ENCODE assay signal across 1 cellular context in genomic region chr1:16904560-16905111, GRCh38.
TF ChIP-seq lines count a peak whose summit lies in the region.

No MANE protein-coding gene starts in this region.

TF ChIP-seq in K562, 482 proteins besides CTCF, POLR2A, EP300 and RAD21 (continued from another document and continues in another):
- no peak for TF ChIP-seq RERE (CRISPR knock-in tag; IDR thresholded peaks at IDR 0.05; ENCODE audit: borderline replicate concordance)
- no peak for TF ChIP-seq PREB (CRISPR knock-in tag; IDR thresholded peaks at IDR 0.05)
- TF ChIP-seq ZFPM2 (CRISPR knock-in tag; IDR thresholded peaks at IDR 0.05), result no peak
- no peak for TF ChIP-seq ZNF830 (CRISPR knock-in tag; IDR thresholded peaks at IDR 0.05)
- TF ChIP-seq RFX7 (CRISPR knock-in tag; IDR thresholded peaks at IDR 0.05), result no peak
- peak; percentile 50; the same call in 1 of the 2 replicates for TF ChIP-seq ZNF740 (CRISPR knock-in tag; IDR thresholded peaks at IDR 0.05)
- no peak; a peak in 1 of 4 replicates for TF ChIP-seq ZNF740 (tag; IDR thresholded peaks at IDR 0.05)
- TF ChIP-seq, protein P1, sequence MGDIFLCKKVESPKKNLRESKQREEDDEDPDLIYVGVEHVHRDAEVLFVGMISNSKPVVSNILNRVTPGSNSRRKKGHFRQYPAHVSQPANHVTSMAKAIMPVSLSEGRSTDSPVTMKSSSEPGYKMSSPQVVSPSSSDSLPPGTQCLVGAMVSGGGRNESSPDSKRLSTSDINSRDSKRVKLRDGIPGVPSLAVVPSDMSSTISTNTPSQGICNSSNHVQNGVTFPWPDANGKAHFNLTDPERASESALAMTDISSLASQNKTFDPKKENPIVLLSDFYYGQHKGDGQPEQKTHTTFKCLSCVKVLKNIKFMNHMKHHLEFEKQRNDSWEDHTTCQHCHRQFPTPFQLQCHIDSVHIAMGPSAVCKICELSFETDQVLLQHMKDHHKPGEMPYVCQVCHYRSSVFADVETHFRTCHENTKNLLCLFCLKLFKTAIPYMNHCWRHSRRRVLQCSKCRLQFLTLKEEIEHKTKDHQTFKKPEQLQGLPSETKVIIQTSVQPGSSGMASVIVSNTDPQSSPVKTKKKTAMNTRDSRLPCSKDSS (IDR thresholded peaks at IDR 0.05; ENCODE audit: low read depth, partially characterized antibody), result no peak
- no peak for TF ChIP-seq MIER1 (IDR thresholded peaks at IDR 0.05; ENCODE audit: low read depth)
- TF ChIP-seq CTBP1 (IDR thresholded peaks at IDR 0.05; ENCODE audit: borderline replicate concordance), result no peak
- no peak for TF ChIP-seq HOMEZ (CRISPR knock-in tag; IDR thresholded peaks at IDR 0.05)
- no peak for TF ChIP-seq HNRNPL (IDR thresholded peaks at IDR 0.05; ENCODE audit: low read depth, low read length)
- TF ChIP-seq ZNF551 (CRISPR knock-in tag; IDR thresholded peaks at IDR 0.05), result no peak
- TF ChIP-seq ZNF253 (CRISPR knock-in tag; conservative IDR thresholded peaks at IDR 0.05), result no peak
- no peak for TF ChIP-seq ZNF347 (CRISPR knock-in tag; IDR thresholded peaks at IDR 0.05; ENCODE audit: low read depth)
- no peak for TF ChIP-seq BRD9 (IDR thresholded peaks at IDR 0.05; ENCODE audit: low read depth, partially characterized antibody)
- TF ChIP-seq ELF4 (CRISPR knock-in tag; IDR thresholded peaks at IDR 0.05), result no peak
- TF ChIP-seq TFE3 (CRISPR knock-in tag; IDR thresholded peaks at IDR 0.05), result no peak
- TF ChIP-seq FOXJ3 (CRISPR knock-in tag; IDR thresholded peaks at IDR 0.05), result no peak
- no peak for TF ChIP-seq CBX1 (IDR thresholded peaks at IDR 0.05; ENCODE audit: low read depth)
- TF ChIP-seq IFI16 (CRISPR knock-in tag; IDR thresholded peaks at IDR 0.05), result no peak
- peak; percentile 14 for TF ChIP-seq POLR2AphosphoS5 (IDR thresholded peaks at IDR 0.05; ENCODE audit: control insufficient read depth, insufficient read depth, low read depth, low read length)
- TF ChIP-seq HIVEP1 (CRISPR knock-in tag; IDR thresholded peaks at IDR 0.05), result no peak; the same call in 1 of the 2 replicates
- no peak for TF ChIP-seq NFIC (IDR thresholded peaks at IDR 0.05)
- TF ChIP-seq SMARCC2 (IDR thresholded peaks at IDR 0.05; ENCODE audit: low read depth), result no peak
- peak; percentile 66; the same call in 1 of the 2 replicates for TF ChIP-seq PHF8 (IDR thresholded peaks at IDR 0.05; ENCODE audit: borderline replicate concordance, low read length)
- no peak for TF ChIP-seq ZKSCAN8 (CRISPR knock-in tag; IDR thresholded peaks at IDR 0.05)
- TF ChIP-seq ZKSCAN3 (CRISPR knock-in tag; IDR thresholded peaks at IDR 0.05), result no peak
- no peak for TF ChIP-seq SIN3A (IDR thresholded peaks at IDR 0.05; ENCODE audit: borderline replicate concordance in 2 of 2, control insufficient read depth in 1 of 2, low read depth in 2 of 2, low read length in 2 of 2)
- peak; percentile 8; the same call in 1 of the 2 replicates for TF ChIP-seq EP400 (IDR thresholded peaks at IDR 0.05)
- TF ChIP-seq ZNF311 (CRISPR knock-in tag; IDR thresholded peaks at IDR 0.05), result no peak
- TF ChIP-seq HOXB6 (CRISPR knock-in tag; IDR thresholded peaks at IDR 0.05; ENCODE audit: borderline replicate concordance), result no peak
- TF ChIP-seq, protein P2, sequence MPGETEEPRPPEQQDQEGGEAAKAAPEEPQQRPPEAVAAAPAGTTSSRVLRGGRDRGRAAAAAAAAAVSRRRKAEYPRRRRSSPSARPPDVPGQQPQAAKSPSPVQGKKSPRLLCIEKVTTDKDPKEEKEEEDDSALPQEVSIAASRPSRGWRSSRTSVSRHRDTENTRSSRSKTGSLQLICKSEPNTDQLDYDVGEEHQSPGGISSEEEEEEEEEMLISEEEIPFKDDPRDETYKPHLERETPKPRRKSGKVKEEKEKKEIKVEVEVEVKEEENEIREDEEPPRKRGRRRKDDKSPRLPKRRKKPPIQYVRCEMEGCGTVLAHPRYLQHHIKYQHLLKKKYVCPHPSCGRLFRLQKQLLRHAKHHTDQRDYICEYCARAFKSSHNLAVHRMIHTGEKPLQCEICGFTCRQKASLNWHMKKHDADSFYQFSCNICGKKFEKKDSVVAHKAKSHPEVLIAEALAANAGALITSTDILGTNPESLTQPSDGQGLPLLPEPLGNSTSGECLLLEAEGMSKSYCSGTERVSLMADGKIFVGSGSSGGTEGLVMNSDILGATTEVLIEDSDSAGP (CRISPR knock-in tag; IDR thresholded peaks at IDR 0.05), result no peak
- no peak for TF ChIP-seq BACH1 (tag; IDR thresholded peaks at IDR 0.05)
- TF ChIP-seq, protein P3, sequence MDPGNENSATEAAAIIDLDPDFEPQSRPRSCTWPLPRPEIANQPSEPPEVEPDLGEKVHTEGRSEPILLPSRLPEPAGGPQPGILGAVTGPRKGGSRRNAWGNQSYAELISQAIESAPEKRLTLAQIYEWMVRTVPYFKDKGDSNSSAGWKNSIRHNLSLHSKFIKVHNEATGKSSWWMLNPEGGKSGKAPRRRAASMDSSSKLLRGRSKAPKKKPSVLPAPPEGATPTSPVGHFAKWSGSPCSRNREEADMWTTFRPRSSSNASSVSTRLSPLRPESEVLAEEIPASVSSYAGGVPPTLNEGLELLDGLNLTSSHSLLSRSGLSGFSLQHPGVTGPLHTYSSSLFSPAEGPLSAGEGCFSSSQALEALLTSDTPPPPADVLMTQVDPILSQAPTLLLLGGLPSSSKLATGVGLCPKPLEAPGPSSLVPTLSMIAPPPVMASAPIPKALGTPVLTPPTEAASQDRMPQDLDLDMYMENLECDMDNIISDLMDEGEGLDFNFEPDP (CRISPR knock-in tag; IDR thresholded peaks at IDR 0.05), result no peak
- peak in 1 of 2 experiments; percentile 14; a peak in 1 of 4 replicates for TF ChIP-seq RCOR1 (IDR thresholded peaks at IDR 0.05; ENCODE audit: borderline replicate concordance in 1 of 2, low read depth in 2 of 2, low read length in 2 of 2)
- no peak for TF ChIP-seq ZKSCAN1 (IDR thresholded peaks at IDR 0.05; ENCODE audit: low read depth, low read length)
- TF ChIP-seq FOSL1 (tag; conservative IDR thresholded peaks at IDR 0.05), result no peak
- TF ChIP-seq TSC22D4 (tag; IDR thresholded peaks at IDR 0.05), result no peak
- TF ChIP-seq ZNF780A (CRISPR knock-in tag; IDR thresholded peaks at IDR 0.05), result no peak
- no peak for TF ChIP-seq SUPT5H (IDR thresholded peaks at IDR 0.05)
- TF ChIP-seq STAG1 (CRISPR knock-in tag; IDR thresholded peaks at IDR 0.05; ENCODE audit: borderline replicate concordance), result no peak
- TF ChIP-seq ARID2 (IDR thresholded peaks at IDR 0.05), result no peak
- no peak for TF ChIP-seq SMARCA4 (IDR thresholded peaks at IDR 0.05)
- TF ChIP-seq LARP7 (IDR thresholded peaks at IDR 0.05), result no peak
- no peak for TF ChIP-seq GATAD2A (IDR thresholded peaks at IDR 0.05)
- TF ChIP-seq TCF3 (CRISPR knock-in tag; IDR thresholded peaks at IDR 0.05), result 0 out of 2 replicates have a peak, but pooled peaks have one; percentile 15
- peak in 1 of 3 experiments; percentile 12 for TF ChIP-seq YY1 (IDR thresholded peaks at IDR 0.05; ENCODE audit: borderline replicate concordance in 1 of 3, control insufficient read depth in 1 of 3, extremely low read depth in 1 of 3, insufficient read depth in 3 of 3, insufficient read length in 1 of 3, insufficient replicate concordance in 2 of 3, low read depth in 1 of 3, low read length in 2 of 3)
- TF ChIP-seq, protein P4, sequence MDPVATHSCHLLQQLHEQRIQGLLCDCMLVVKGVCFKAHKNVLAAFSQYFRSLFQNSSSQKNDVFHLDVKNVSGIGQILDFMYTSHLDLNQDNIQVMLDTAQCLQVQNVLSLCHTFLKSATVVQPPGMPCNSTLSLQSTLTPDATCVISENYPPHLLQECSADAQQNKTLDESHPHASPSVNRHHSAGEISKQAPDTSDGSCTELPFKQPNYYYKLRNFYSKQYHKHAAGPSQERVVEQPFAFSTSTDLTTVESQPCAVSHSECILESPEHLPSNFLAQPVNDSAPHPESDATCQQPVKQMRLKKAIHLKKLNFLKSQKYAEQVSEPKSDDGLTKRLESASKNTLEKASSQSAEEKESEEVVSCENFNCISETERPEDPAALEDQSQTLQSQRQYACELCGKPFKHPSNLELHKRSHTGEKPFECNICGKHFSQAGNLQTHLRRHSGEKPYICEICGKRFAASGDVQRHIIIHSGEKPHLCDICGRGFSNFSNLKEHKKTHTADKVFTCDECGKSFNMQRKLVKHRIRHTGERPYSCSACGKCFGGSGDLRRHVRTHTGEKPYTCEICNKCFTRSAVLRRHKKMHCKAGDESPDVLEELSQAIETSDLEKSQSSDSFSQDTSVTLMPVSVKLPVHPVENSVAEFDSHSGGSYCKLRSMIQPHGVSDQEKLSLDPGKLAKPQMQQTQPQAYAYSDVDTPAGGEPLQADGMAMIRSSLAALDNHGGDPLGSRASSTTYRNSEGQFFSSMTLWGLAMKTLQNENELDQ (CRISPR knock-in tag; IDR thresholded peaks at IDR 0.05; ENCODE audit: borderline replicate concordance), result no peak
- TF ChIP-seq PCBP2 (IDR thresholded peaks at IDR 0.05; ENCODE audit: low read depth, low read length, poor library complexity, severe bottlenecking), result no peak
- no peak for TF ChIP-seq ETV6 (IDR thresholded peaks at IDR 0.05; ENCODE audit: borderline replicate concordance in 1 of 2, low read depth in 2 of 2, low read length in 1 of 2)
- no peak for TF ChIP-seq ETV6 (CRISPR knock-in tag; IDR thresholded peaks at IDR 0.05; ENCODE audit: borderline replicate concordance)
- TF ChIP-seq GATAD2B (IDR thresholded peaks at IDR 0.05; ENCODE audit: borderline replicate concordance), result 0 out of 2 replicates have a peak, but pooled peaks have one; percentile 61
- no peak for TF ChIP-seq MAFG (tag; conservative IDR thresholded peaks at IDR 0.05)
- TF ChIP-seq TCFL5 (CRISPR knock-in tag; conservative IDR thresholded peaks at IDR 0.05), result no peak
